Comparison of ENCODE assay signal across 22 cellular contexts in genomic region chr3:178545337-178545736, GRCh38. TPM values are rescaled to one million over a fixed set of nuclear protein-coding genes. Genes with fewer than 3 reads are reported as not detected.
"Had no signal": no experiment of that assay in that cellular context is flagged by ENCODE, and none has a peak within 500 bp of the region (broad histone marks: within the 10 kb centered on the region; RNA-seq: fewer than 3 reads in every experiment).

No MANE protein-coding gene starts in this region.

- H3K4me3 Mint-ChIP-seq: naive thymus-derived CD8-positive, alpha-beta T cell; stimulated activated memory B cell treated with anti-CD40 and anti-IgM and Interleukin-4, amounts not matched to agents 10 μg/mL and 1 μg/mL and 100 μg/mL, for 72 hours; stimulated activated naive CD8-positive, alpha-beta T cell treated with anti-CD3 and anti-CD28 coated beads, Interleukin-15, Interleukin-2, amounts not matched to agents 100 ng/mL and 50 ng/mL, for 24 hours had no signal

- ATAC-seq: gastrocnemius medialis; heart right ventricle; mucosa of descending colon; naive thymus-derived CD8-positive, alpha-beta T cell; sciatic nerve; stimulated activated memory B cell treated with anti-CD40 and anti-IgM and Interleukin-4, amounts not matched to agents 10 μg/mL and 1 μg/mL and 100 μg/mL, for 72 hours had no signal

- H3K4me1 ChIP-seq: gastrocnemius medialis, spleen, tibial artery, upper lobe of left lung, uterus had no signal

- H3K4me3 ChIP-seq: dorsolateral prefrontal cortex, gastrocnemius medialis, heart right ventricle, mucosa of descending colon, spleen, tibial artery, upper lobe of left lung, uterus had no signal

- H3K36me3 Mint-ChIP-seq: naive thymus-derived CD8-positive, alpha-beta T cell; stimulated activated memory B cell treated with anti-CD40 and anti-IgM and Interleukin-4, amounts not matched to agents 10 μg/mL and 1 μg/mL and 100 μg/mL, for 72 hours had no signal

- H3K4me1 Mint-ChIP-seq: naive thymus-derived CD8-positive, alpha-beta T cell; stimulated activated memory B cell treated with anti-CD40 and anti-IgM and Interleukin-4, amounts not matched to agents 10 μg/mL and 1 μg/mL and 100 μg/mL, for 72 hours had no signal

- H3K9me3 ChIP-seq: gastrocnemius medialis, heart right ventricle, mucosa of descending colon, neutrophil, spleen, tibial artery, upper lobe of left lung, uterus had no signal

- H3K27me3 ChIP-seq: heart right ventricle, neutrophil, spleen, tibial artery, upper lobe of left lung, uterus had no signal

- H3K36me3 ChIP-seq: gastrocnemius medialis, heart right ventricle, neutrophil, spleen, tibial artery, upper lobe of left lung, uterus had no signal

- H3K27ac ChIP-seq: gastrocnemius medialis, heart right ventricle, neutrophil, spleen, tibial artery, upper lobe of left lung, uterus had no signal

- H3K9me3 Mint-ChIP-seq: naive thymus-derived CD8-positive, alpha-beta T cell; stimulated activated memory B cell treated with anti-CD40 and anti-IgM and Interleukin-4, amounts not matched to agents 10 μg/mL and 1 μg/mL and 100 μg/mL, for 72 hours; stimulated activated naive CD8-positive, alpha-beta T cell treated with anti-CD3 and anti-CD28 coated beads, Interleukin-15, Interleukin-2, amounts not matched to agents 100 ng/mL and 50 ng/mL, for 24 hours had no signal

- H3K27ac Mint-ChIP-seq: naive thymus-derived CD8-positive, alpha-beta T cell; stimulated activated memory B cell treated with anti-CD40 and anti-IgM and Interleukin-4, amounts not matched to agents 10 μg/mL and 1 μg/mL and 100 μg/mL, for 72 hours; stimulated activated naive CD8-positive, alpha-beta T cell treated with anti-CD3 and anti-CD28 coated beads, Interleukin-15, Interleukin-2, amounts not matched to agents 100 ng/mL and 50 ng/mL, for 24 hours had no signal

- DNase-seq: dorsolateral prefrontal cortex; effector CD8-positive, alpha-beta T cell; gastrocnemius medialis; heart right ventricle; hypothalamus; kidney glomerular epithelial cell; mucosa of descending colon; naive thymus-derived CD8-positive, alpha-beta T cell; posterior cingulate gyrus; spleen; stimulated activated CD4-positive, alpha-beta T cell treated with anti-CD3 and anti-CD28 coated beads, Interleukin-15, amount 100 ng/mL, for 24 hours; stimulated activated CD4-positive, alpha-beta T cell treated with anti-CD3 and anti-CD28 coated beads, Interleukin-1b, Interleukin-23, amount 100 ng/mL, for 48 hours; stimulated activated CD4-positive, alpha-beta T cell treated with anti-CD3 and anti-CD28 coated beads, Interleukin-4, amount 100 ng/mL, for 24 hours; tibial artery; upper lobe of left lung; uterus had no signal

RNA-seq across cellular contexts. Expression of gene KCNMB2, which starts 9.1 kb away (rescaled TPM):
- total RNA-seq: gastrocnemius medialis; naive thymus-derived CD8-positive, alpha-beta T cell; osteocyte; pulmonary artery endothelial cell; sciatic nerve had no signal
- polyA plus RNA-seq: naive thymus-derived CD8-positive, alpha-beta T cell had no signal
